In the genomic region with DNA sequence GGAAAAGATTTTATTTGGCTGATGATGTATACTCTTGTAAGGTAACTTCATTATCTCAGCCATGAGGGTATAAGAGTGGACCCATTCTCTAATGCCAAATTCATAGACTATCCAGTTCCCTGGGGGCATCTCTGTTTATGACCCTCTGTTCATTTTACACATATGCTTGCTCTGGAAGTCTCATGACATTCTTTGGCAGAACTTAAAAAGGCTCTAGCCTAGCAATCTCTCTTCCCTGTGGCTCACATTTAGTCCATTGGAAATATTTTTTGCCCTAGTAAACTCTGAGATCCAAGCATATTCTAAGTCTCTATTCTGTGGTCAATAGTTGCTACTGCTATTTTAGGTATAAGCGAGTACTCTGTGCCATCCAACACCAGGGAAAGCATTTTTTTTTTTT, we compare ENCODE assay signal across 34 cellular contexts.
"Had no signal": no experiment of that assay in that cellular context is flagged by ENCODE, and none has a peak within 500 bp of the region (broad histone marks: within the 10 kb centered on the region; RNA-seq: fewer than 3 reads in every experiment).

No MANE protein-coding gene starts in this region.

- DNase-seq: activated B cell treated with CpG ODN at 0.5 μM for 24 hours; activated CD4-positive, alpha-beta memory T cell treated with anti-CD3 and anti-CD28 coated beads for 36 hours; activated CD4-positive, alpha-beta T cell treated with anti-CD3 and anti-CD28 coated beads for 4 hours; activated CD4-positive, alpha-beta T cell treated with anti-CD3 and anti-CD28 coated beads, Interleukin-2, amount 10 ng/mL, durations not matched to agents 24 days and 14 days; activated CD4-positive, alpha-beta T cell treated with anti-CD3 and anti-CD28 coated beads, Interleukin-2, amount 50 U/mL, for 1 hour; activated CD4-positive, alpha-beta T cell treated with anti-CD3 and anti-CD28 coated beads, Interleukin-2, amount 50 U/mL, for 4 hours; activated CD4-positive, CD25-positive, alpha-beta regulatory T cell treated with anti-CD3 and anti-CD28 coated beads, Interleukin-2, amount 50 U/mL, for 72 hours; activated CD8-positive, alpha-beta memory T cell treated with anti-CD3 and anti-CD28 coated beads, Interleukin-2, amount 50 U/mL, for 4 hours; activated CD8-positive, alpha-beta T cell treated with anti-CD3 and anti-CD28 coated beads for 36 hours; activated effector memory CD4-positive, alpha-beta T cell treated with anti-CD3 and anti-CD28 coated beads, Interleukin-2, amount 50 U/mL, for 16 hours; activated gamma-delta T cell treated with Interleukin-2 at 50 U/mL for 16 hours; activated naive CD4-positive, alpha-beta T cell; activated naive CD4-positive, alpha-beta T cell treated with anti-CD3 and anti-CD28 coated beads for 36 hours; activated naive CD8-positive, alpha-beta T cell treated with anti-CD3 and anti-CD28 coated beads, Interleukin-2, amount 10 ng/mL, durations not matched to agents 7 days and 5 days; activated naive CD8-positive, alpha-beta T cell treated with anti-CD3 and anti-CD28 coated beads, Interleukin-2, amount 50 U/mL, for 24 hours; activated T-cell treated with anti-CD3 and anti-CD28 coated beads for 4 hours; activated T-cell treated with anti-CD3 and anti-CD28 coated beads, Interleukin-2, amount 50 U/mL, for 1 hour; activated T-cell treated with anti-CD3 and anti-CD28 coated beads, Interleukin-2, amount 50 U/mL, for 4 hours; activated T-cell treated with anti-CD3 and anti-CD28 coated beads, Interleukin-2, amount 50 U/mL, for 72 hours; amygdala; anterior cingulate cortex; caudate nucleus; cerebellar nuclear complex; T-helper 1 cell; T-helper 2 cell; T-helper 9 cell had no signal

- H3K9me3 Mint-ChIP-seq: activated CD4-positive, alpha-beta T cell treated with anti-CD3 and anti-CD28 coated beads, Interleukin-2, amount 10 ng/mL, durations not matched to agents 24 days and 14 days; activated naive CD4-positive, alpha-beta T cell treated with anti-CD3 and anti-CD28 coated beads for 36 hours; activated naive CD4-positive, alpha-beta T cell treated with anti-CD3 and anti-CD28 coated beads, Interleukin-2, amount 50 U/mL, for 24 hours; activated naive CD8-positive, alpha-beta T cell treated with anti-CD3 and anti-CD28 coated beads, Interleukin-2, amount 10 ng/mL, durations not matched to agents 7 days and 5 days; activated T-cell treated with anti-CD3 and anti-CD28 coated beads, Interleukin-2, amount 50 U/mL, for 72 hours; activated T-helper 1 cell treated with anti-CD3 and anti-CD28 coated beads, Interleukin-12 subunit alpha, Interleukin-12 subunit beta, Interleukin-2, Interleukin-4 antibody, amounts not matched to agents 30 ng/mL and 10 ng/mL and 1 ng/mL, durations not matched to agents 14 hours and 24 hours and 36 hours; activated T-helper 17 cell treated with anti-CD3 and anti-CD28 coated beads, Interleukin-2, amount 50 U/mL, for 72 hours; central memory CD8-positive, alpha-beta T cell; T-helper 1 cell treated with Interleukin-12 subunit alpha and Interleukin-12 subunit beta and Interleukin-4 antibody, amounts not matched to agents 30 μg/mL and 1 μg/mL, for 36 hours; T-helper 2 cell treated with Interferon-gamma antibody and Interleukin-4, amounts not matched to agents 5 μg/mL and 100 μg/mL, for 36 hours had no signal

- ATAC-seq: activated CD8-positive, alpha-beta T cell treated with anti-CD3 and anti-CD28 coated beads for 36 hours; activated naive CD8-positive, alpha-beta T cell treated with anti-CD3 and anti-CD28 coated beads, Interleukin-2, amount 50 U/mL, for 24 hours; activated T-cell treated with anti-CD3 and anti-CD28 coated beads, Interleukin-2, amount 50 U/mL, for 4 hours; activated T-cell treated with anti-CD3 and anti-CD28 coated beads, Interleukin-2, amount 50 U/mL, for 72 hours; activated T-helper 17 cell treated with anti-CD3 and anti-CD28 coated beads, Interleukin-2, amount 50 U/mL, for 72 hours had no signal

- H3K27ac Mint-ChIP-seq: activated B cell treated with CpG ODN at 0.5 μM for 24 hours; activated CD4-positive, alpha-beta memory T cell treated with anti-CD3 and anti-CD28 coated beads for 36 hours; activated CD4-positive, alpha-beta T cell treated with anti-CD3 and anti-CD28 coated beads, Interleukin-2, amount 10 ng/mL, durations not matched to agents 24 days and 14 days; activated CD8-positive, alpha-beta T cell treated with anti-CD3 and anti-CD28 coated beads for 36 hours; activated naive CD4-positive, alpha-beta T cell treated with anti-CD3 and anti-CD28 coated beads for 36 hours; activated naive CD4-positive, alpha-beta T cell treated with anti-CD3 and anti-CD28 coated beads, Interleukin-2, amount 50 U/mL, for 24 hours; activated naive CD8-positive, alpha-beta T cell; activated naive CD8-positive, alpha-beta T cell treated with anti-CD3 and anti-CD28 coated beads, Interleukin-2, amount 10 ng/mL, durations not matched to agents 7 days and 5 days; activated naive CD8-positive, alpha-beta T cell treated with anti-CD3 and anti-CD28 coated beads, Interleukin-2, amount 50 U/mL, for 24 hours; activated T-cell treated with anti-CD3 and anti-CD28 coated beads, Interleukin-2, amount 50 U/mL, for 72 hours; activated T-helper 1 cell treated with anti-CD3 and anti-CD28 coated beads, Interleukin-12 subunit alpha, Interleukin-12 subunit beta, Interleukin-2, Interleukin-4 antibody, amounts not matched to agents 30 ng/mL and 10 ng/mL and 1 ng/mL, durations not matched to agents 14 hours and 24 hours and 36 hours; activated T-helper 17 cell treated with anti-CD3 and anti-CD28 coated beads, Interleukin-2, amount 50 U/mL, for 72 hours; brain; T-helper 1 cell treated with Interleukin-12 subunit alpha and Interleukin-12 subunit beta and Interleukin-4 antibody, amounts not matched to agents 30 μg/mL and 1 μg/mL, for 36 hours; T-helper 2 cell treated with Interferon-gamma antibody and Interleukin-4, amounts not matched to agents 5 μg/mL and 100 μg/mL, for 36 hours had no signal

- H3K36me3 Mint-ChIP-seq: activated CD4-positive, alpha-beta memory T cell treated with anti-CD3 and anti-CD28 coated beads for 36 hours; activated naive CD4-positive, alpha-beta T cell treated with anti-CD3 and anti-CD28 coated beads, Interleukin-2, amount 50 U/mL, for 24 hours; activated naive CD8-positive, alpha-beta T cell; activated naive CD8-positive, alpha-beta T cell treated with anti-CD3 and anti-CD28 coated beads, Interleukin-2, amount 10 ng/mL, durations not matched to agents 7 days and 5 days; brain had no signal

- H3K4me3 Mint-ChIP-seq: activated B cell treated with CpG ODN at 0.5 μM for 24 hours; activated CD4-positive, alpha-beta memory T cell treated with anti-CD3 and anti-CD28 coated beads for 36 hours; activated CD4-positive, alpha-beta T cell treated with anti-CD3 and anti-CD28 coated beads, Interleukin-2, amount 10 ng/mL, durations not matched to agents 24 days and 14 days; activated CD8-positive, alpha-beta T cell treated with anti-CD3 and anti-CD28 coated beads for 36 hours; activated naive CD4-positive, alpha-beta T cell treated with anti-CD3 and anti-CD28 coated beads for 36 hours; activated naive CD4-positive, alpha-beta T cell treated with anti-CD3 and anti-CD28 coated beads, Interleukin-2, amount 50 U/mL, for 24 hours; activated naive CD8-positive, alpha-beta T cell; activated naive CD8-positive, alpha-beta T cell treated with anti-CD3 and anti-CD28 coated beads, Interleukin-2, amount 10 ng/mL, durations not matched to agents 7 days and 5 days; activated naive CD8-positive, alpha-beta T cell treated with anti-CD3 and anti-CD28 coated beads, Interleukin-2, amount 50 U/mL, for 24 hours; activated T-cell treated with anti-CD3 and anti-CD28 coated beads, Interleukin-2, amount 50 U/mL, for 4 hours; activated T-cell treated with anti-CD3 and anti-CD28 coated beads, Interleukin-2, amount 50 U/mL, for 72 hours; activated T-helper 1 cell treated with anti-CD3 and anti-CD28 coated beads, Interleukin-12 subunit alpha, Interleukin-12 subunit beta, Interleukin-2, Interleukin-4 antibody, amounts not matched to agents 30 ng/mL and 10 ng/mL and 1 ng/mL, durations not matched to agents 14 hours and 24 hours and 36 hours; activated T-helper 17 cell treated with anti-CD3 and anti-CD28 coated beads, Interleukin-2, amount 50 U/mL, for 72 hours; brain; central memory CD8-positive, alpha-beta T cell; T-helper 1 cell treated with Interleukin-12 subunit alpha and Interleukin-12 subunit beta and Interleukin-4 antibody, amounts not matched to agents 30 μg/mL and 1 μg/mL, for 36 hours; T-helper 2 cell treated with Interferon-gamma antibody and Interleukin-4, amounts not matched to agents 5 μg/mL and 100 μg/mL, for 36 hours had no signal

- H3K27me3 Mint-ChIP-seq: activated B cell treated with CpG ODN at 0.5 μM for 24 hours; activated CD4-positive, alpha-beta memory T cell treated with anti-CD3 and anti-CD28 coated beads for 36 hours; activated CD8-positive, alpha-beta T cell treated with anti-CD3 and anti-CD28 coated beads for 36 hours; activated naive CD4-positive, alpha-beta T cell treated with anti-CD3 and anti-CD28 coated beads, Interleukin-2, amount 50 U/mL, for 24 hours; activated naive CD8-positive, alpha-beta T cell; activated naive CD8-positive, alpha-beta T cell treated with anti-CD3 and anti-CD28 coated beads, Interleukin-2, amount 10 ng/mL, durations not matched to agents 7 days and 5 days; activated naive CD8-positive, alpha-beta T cell treated with anti-CD3 and anti-CD28 coated beads, Interleukin-2, amount 50 U/mL, for 24 hours; activated T-helper 17 cell treated with anti-CD3 and anti-CD28 coated beads, Interleukin-2, amount 50 U/mL, for 72 hours; brain; central memory CD8-positive, alpha-beta T cell had no signal

- H3K4me1 Mint-ChIP-seq: activated CD4-positive, alpha-beta T cell treated with anti-CD3 and anti-CD28 coated beads, Interleukin-2, amount 10 ng/mL, durations not matched to agents 24 days and 14 days; activated naive CD4-positive, alpha-beta T cell treated with anti-CD3 and anti-CD28 coated beads, Interleukin-2, amount 50 U/mL, for 24 hours; activated naive CD8-positive, alpha-beta T cell treated with anti-CD3 and anti-CD28 coated beads, Interleukin-2, amount 10 ng/mL, durations not matched to agents 7 days and 5 days; activated T-helper 17 cell treated with anti-CD3 and anti-CD28 coated beads, Interleukin-2, amount 50 U/mL, for 72 hours; brain; central memory CD8-positive, alpha-beta T cell had no signal
